8 cellular contexts compared by ENCODE assay signal in the genomic region with DNA sequence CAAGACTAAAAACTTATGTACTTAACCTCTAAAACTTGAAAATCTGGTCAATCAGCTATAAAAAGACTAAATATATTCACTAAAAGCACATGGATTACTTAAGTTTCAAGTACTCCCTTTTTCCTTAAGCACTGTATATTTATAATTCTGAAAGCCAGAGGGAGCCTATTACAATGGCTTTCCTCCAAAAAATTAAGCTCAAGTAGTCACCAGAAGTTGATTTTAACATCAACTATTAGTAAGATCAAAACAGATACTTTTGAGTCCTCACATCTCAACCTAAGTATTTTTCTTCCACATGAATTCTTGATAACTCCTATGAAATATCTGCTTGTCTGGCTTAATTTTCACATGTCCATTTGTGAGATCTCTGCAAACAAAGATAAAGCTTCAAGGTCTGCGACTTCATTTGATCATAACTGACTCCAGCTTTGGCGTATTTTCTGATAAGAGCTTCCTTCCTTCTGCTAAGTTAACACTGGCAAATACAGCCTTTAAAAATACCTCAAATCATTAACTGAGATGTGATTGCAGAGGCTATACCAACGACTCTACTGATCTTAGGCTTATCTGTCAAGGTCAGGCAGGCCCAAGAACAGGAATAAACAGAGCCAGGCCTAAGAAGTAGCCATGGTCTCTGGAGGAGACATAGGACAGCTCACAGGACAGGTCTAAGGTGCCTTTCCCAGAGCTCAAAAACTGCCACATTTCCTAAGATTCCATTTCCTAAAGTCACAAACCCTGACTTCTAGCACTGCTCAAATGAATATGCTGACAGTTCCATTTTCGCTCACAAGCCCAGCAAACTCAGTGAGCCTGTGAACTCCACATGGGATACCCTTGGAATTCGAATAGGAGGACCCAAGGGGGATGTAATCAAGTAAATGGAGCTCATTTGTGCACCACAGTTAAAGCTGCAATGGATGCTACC. TPM values are rescaled to one million over a fixed set of nuclear protein-coding genes. Genes with fewer than 3 reads are reported as not detected.
DNase-seq lines count a peak whose midpoint lies in the region; ATAC-seq and TF ChIP-seq lines count a peak whose summit lies in the region.

No MANE protein-coding gene starts in this region.

- TF ChIP-seq CTCF in GM12865 (IDR thresholded peaks at IDR 0.05; ENCODE audit: insufficient read depth, low read depth, low read length, missing control alignments) (no peak), prostate gland (IDR thresholded peaks at IDR 0.05) (peak in 1 of 4 experiments; percentile 47)

- 39% methylated on average over 5 of the region's 5 CpGs for WGBS in prostate gland

- peak overlapping the region; percentile 85 for H3K27ac ChIP-seq in SK-N-MC
- peak overlapping the region; percentile 18 to 28 for H3K27ac ChIP-seq in prostate gland

- TF ChIP-seq POLR2A in erythroblast (IDR thresholded peaks at IDR 0.05; ENCODE audit: low read length) (peak; percentile 4), prostate gland (IDR thresholded peaks at IDR 0.05) (no peak)

- intact Hi-C loops in prostate gland (cut with DNase I) = no loop called here

- peak overlapping the region; percentile 7 for H3K9ac ChIP-seq in SK-N-MC (ENCODE audit: insufficient read length)

- DNase-seq in GM12865 (ENCODE audit: low read depth) = peak; percentile 26
- no peak for DNase-seq in SK-N-MC (ENCODE audit: low read depth, low spot score)
- DNase-seq in erythroblast (lab: John Stamatoyannopoulos, UW) = peak; percentile 67 to 91
- no peak for DNase-seq in prostate gland (ENCODE audit: low spot score)
- DNase-seq in NCI-H1105 treated with DMSO at 0.1 percent for 48 hours (lab: John Stamatoyannopoulos, UW) = no peak
- DNase-seq in HPDE6-E6E7 (ENCODE audit: extremely low spot score) = no peak

- H3K27me3 ChIP-seq in prostate gland (replicated peaks; ENCODE audit: insufficient read depth) = no peaks in the 10 kb centered on the region

- no peaks in the 10 kb centered on the region for H3K4me1 ChIP-seq in prostate gland (replicated peaks)

- H3K9me3 ChIP-seq in SK-N-MC (ENCODE audit: low read depth, low read length) (no peaks in the 10 kb centered on the region), prostate gland (no peaks in the 10 kb centered on the region)

- H3K36me3 ChIP-seq in SK-N-MC (ENCODE audit: insufficient read depth, low read length) (peaks cover 78% of the 10 kb centered on the region), prostate gland (no peaks in the 10 kb centered on the region)

- no peak for ATAC-seq in HG03097 (IDR thresholded peaks at IDR 0.05; ENCODE audit: low FRiP score, unreplicated experiment)
- no peak for ATAC-seq in HG02678 (IDR thresholded peaks at IDR 0.05; ENCODE audit: unreplicated experiment)

- H3K4me3 ChIP-seq in GM12865 (ENCODE audit: low read depth, low read length) = peak overlapping the region; percentile 24
- H3K4me3 ChIP-seq in SK-N-MC = peak overlapping the region; percentile 47
- H3K4me3 ChIP-seq in prostate gland = no peak overlapping the region

RNA-seq across cellular contexts. Expression of a gene that starts 10.0 kb away (rescaled TPM):
- total RNA-seq in prostate gland = 10 to 100 TPM; 48.3 to 84.8 TPM

RNA-seq across cellular contexts. Expression of a gene that starts 10.2 kb away (rescaled TPM):
- total RNA-seq in prostate gland = 10 to 100 TPM; 11.1 to 15.5 TPM

Comparison
In these comparisons a context has a peak if more than half of its experiments do, and no peak if none do; other contexts are left out.
1. DNase-seq: peak in GM12865 (single experiment) and erythroblast (2 of 2); none in SK-N-MC (single experiment), prostate gland (single experiment), NCI-H1105 treated with DMSO at 0.1 percent for 48 hours (single experiment) and HPDE6-E6E7 (single experiment).
2. H3K4me3 ChIP-seq: peak in GM12865 (single experiment) and SK-N-MC (single experiment); none in prostate gland (0 of 2).